In the genomic region with DNA sequence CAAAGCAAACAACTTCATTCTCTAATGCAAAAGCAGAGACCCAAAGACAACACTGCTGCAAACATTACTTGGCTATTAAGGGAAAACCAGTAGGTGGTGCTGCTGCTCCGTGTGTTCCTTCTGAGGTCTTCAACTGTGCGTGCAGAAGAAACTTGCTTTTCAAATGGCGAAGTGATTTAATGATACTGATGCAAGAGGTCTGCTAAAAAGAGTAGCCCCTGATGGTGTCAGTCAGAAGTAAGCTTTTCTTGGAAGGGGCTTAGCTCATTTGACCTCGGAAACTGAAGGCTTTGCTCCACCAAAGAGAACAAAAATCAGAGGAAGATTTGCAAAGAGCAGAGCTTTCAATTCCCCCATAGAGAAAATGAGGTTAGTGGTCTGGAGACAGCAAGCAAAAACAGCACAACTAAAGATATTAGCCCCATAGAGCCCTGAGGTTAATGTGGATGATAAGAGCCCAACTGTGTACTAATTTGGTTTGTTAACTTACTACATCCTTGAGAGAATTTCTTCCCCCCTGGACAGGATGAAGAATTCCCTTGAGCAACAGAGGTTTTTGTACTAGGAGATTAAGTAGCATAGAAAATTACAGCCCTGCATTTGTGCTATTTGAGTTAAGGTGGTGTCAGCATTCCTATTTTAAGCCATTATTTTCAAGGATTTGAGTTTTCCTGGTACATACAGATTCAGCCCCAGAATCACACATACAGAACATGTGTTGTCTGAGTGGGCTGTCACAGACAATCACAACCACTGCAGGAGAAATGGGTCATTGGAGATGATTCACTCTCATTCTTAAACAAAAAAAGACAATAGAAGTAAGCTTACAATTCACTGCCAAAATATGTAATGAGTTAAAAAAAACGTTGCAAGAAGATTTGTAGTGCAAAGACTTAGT, we compare ENCODE assay signal across 8 cellular contexts.
DNase-seq lines count a peak whose midpoint lies in the region; ATAC-seq and TF ChIP-seq lines count a peak whose summit lies in the region.

No MANE protein-coding gene starts in this region.

- no peaks in the 10 kb centered on the region for H3K36me3 Mint-ChIP-seq in activated CD4-positive, alpha-beta T cell treated with anti-CD3 and anti-CD28 coated beads, Interleukin-2, amount 10 ng/mL, durations not matched to agents 7 days and 5 days (ENCODE audit: low read depth)
- H3K36me3 Mint-ChIP-seq in endodermal cell (ENCODE audit: low read depth), result no peaks in the 10 kb centered on the region

- H3K4me3 Mint-ChIP-seq in activated CD4-positive, alpha-beta T cell treated with anti-CD3 and anti-CD28 coated beads, Interleukin-2, amount 10 ng/mL, durations not matched to agents 7 days and 5 days, result no peak overlapping the region
- no peak overlapping the region for H3K4me3 Mint-ChIP-seq in endodermal cell

- TF ChIP-seq POLR2A in testis (IDR thresholded peaks at IDR 0.05), result no peak

- POLR2A ChIA-PET in activated CD4-positive, alpha-beta T cell treated with anti-CD3 and anti-CD28 coated beads, Interleukin-2, amount 10 ng/mL, durations not matched to agents 7 days and 5 days (lab: Charles Lee), result no interaction called here

- H3K27me3 Mint-ChIP-seq in activated CD4-positive, alpha-beta T cell treated with anti-CD3 and anti-CD28 coated beads, Interleukin-2, amount 10 ng/mL, durations not matched to agents 7 days and 5 days, result peaks cover 19% of the 10 kb centered on the region
- H3K27me3 Mint-ChIP-seq in endodermal cell (ENCODE audit: insufficient read depth), result no peaks in the 10 kb centered on the region

- H3K9me3 ChIP-seq in endodermal cell (ENCODE audit: control insufficient read depth, low read length) (no peaks in the 10 kb centered on the region), mucosa of descending colon (no peaks in the 10 kb centered on the region), testis (no peaks in the 10 kb centered on the region)

- H3K4me1 Mint-ChIP-seq in activated CD4-positive, alpha-beta T cell treated with anti-CD3 and anti-CD28 coated beads, Interleukin-2, amount 10 ng/mL, durations not matched to agents 7 days and 5 days, result no peaks in the 10 kb centered on the region
- peaks cover 14% of the 10 kb centered on the region for H3K4me1 Mint-ChIP-seq in endodermal cell

- no peaks in the 10 kb centered on the region for H3K9me3 Mint-ChIP-seq in activated CD4-positive, alpha-beta T cell treated with anti-CD3 and anti-CD28 coated beads, Interleukin-2, amount 10 ng/mL, durations not matched to agents 7 days and 5 days
- no peaks in the 10 kb centered on the region for H3K9me3 Mint-ChIP-seq in endodermal cell

- H3K36me3 ChIP-seq in endodermal cell (ENCODE audit: control insufficient read depth, insufficient read depth, low read length) (no peaks in the 10 kb centered on the region), mucosa of descending colon (ENCODE audit: low read depth) (no peaks in the 10 kb centered on the region), testis (ENCODE audit: low read depth, missing control alignments) (no peaks in the 10 kb centered on the region)

- no peak overlapping the region for H3K9ac ChIP-seq in endodermal cell (ENCODE audit: extremely low read depth, low read length, poor library complexity, severe bottlenecking)

- H3K4me3 ChIP-seq in endodermal cell (ENCODE audit: low read length) (no peak overlapping the region), mucosa of descending colon (no peak overlapping the region), testis (no peak overlapping the region)

- TF ChIP-seq CTCF in AG09319 (IDR thresholded peaks at IDR 0.05; ENCODE audit: low read depth, low read length) (peak; percentile 48), endodermal cell (conservative IDR thresholded peaks at IDR 0.05) (peak; percentile 95), mucosa of descending colon (IDR thresholded peaks at IDR 0.05) (peak; percentile 58), testis (IDR thresholded peaks at IDR 0.05) (peak; percentile 48 to 68 (median 67))

- intact Hi-C loops in mucosa of descending colon (cut with DNase I, micrococcal nuclease) (loop anchor here in 1 of 2 donors (10.0 kb wide), 1 partner anchor 348 kb away; no protein-coding TSS in a partner anchor), testis (cut with DNase I; ENCODE audit: low total_unique reads) (no loop called here)

- no peak overlapping the region for H3K27ac ChIP-seq in endodermal cell (ENCODE audit: low read depth, low read length)
- no peak overlapping the region for H3K27ac ChIP-seq in testis

- H3K27me3 ChIP-seq in endodermal cell (ENCODE audit: control insufficient read depth, insufficient read depth, low read length, poor library complexity, severe bottlenecking), result no peaks in the 10 kb centered on the region
- no peaks in the 10 kb centered on the region for H3K27me3 ChIP-seq in testis

- WGBS in endodermal cell (ENCODE audit: insufficient coverage in 1 of 2, insufficient read length in 1 of 2), 2 experiments, result 9 to 16% methylated on average over 4 to 5 of the region's 5 CpGs
- WGBS in testis, 2 donors, result 24 to 38% methylated on average over 5 of the region's 5 CpGs

- ATAC-seq in GM18502 (IDR thresholded peaks at IDR 0.05; ENCODE audit: poor library complexity, unreplicated experiment) (peak; percentile 84), HG03060 (IDR thresholded peaks at IDR 0.05; ENCODE audit: low read depth, unreplicated experiment) (peak; percentile 63), mucosa of descending colon (peak; percentile 67)

- CTCF ChIA-PET in activated CD4-positive, alpha-beta T cell treated with anti-CD3 and anti-CD28 coated beads, Interleukin-2, amount 10 ng/mL, durations not matched to agents 7 days and 5 days (lab: Charles Lee), result interaction anchor here (1.0 to 1.1 kb wide), 2 partner anchors 9 to 11 kb away, joined by 3 read pairs; no protein-coding TSS in a partner anchor

- DNase-seq in AG09319 (ENCODE audit: extremely low read depth, low read depth) (peak; percentile 5), NCI-H2171 (lab: John Stamatoyannopoulos, UW) (peak; percentile 39), endodermal cell (peak; percentile 90), mucosa of descending colon (peak in 2 of 3 donors; percentile 38 to 80), testis (peak; percentile 78)
- DNase-seq in activated CD4-positive, alpha-beta T cell treated with anti-CD3 and anti-CD28 coated beads, Interleukin-2, amount 10 ng/mL, durations not matched to agents 7 days and 5 days, result peak; percentile 65

- H3K4me1 ChIP-seq in endodermal cell (ENCODE audit: control insufficient read depth, insufficient read depth, low read length) (no peaks in the 10 kb centered on the region), mucosa of descending colon (ENCODE audit: low read depth) (no peaks in the 10 kb centered on the region), testis (no peaks in the 10 kb centered on the region)

- H3K27ac Mint-ChIP-seq in activated CD4-positive, alpha-beta T cell treated with anti-CD3 and anti-CD28 coated beads, Interleukin-2, amount 10 ng/mL, durations not matched to agents 7 days and 5 days, result no peak overlapping the region
- no peak overlapping the region for H3K27ac Mint-ChIP-seq in endodermal cell

Comparison
In these comparisons a context has a peak if more than half of its experiments do, and no peak if none do; other contexts are left out.
1. DNase-seq: peak in every context shown above with its lines; median percentile 90 in endodermal cell; 78 in testis; 65 in activated CD4-positive, alpha-beta T cell treated with anti-CD3 and anti-CD28 coated beads, Interleukin-2, amount 10 ng/mL, durations not matched to agents 7 days and 5 days; 59 in mucosa of descending colon; 39 in NCI-H2171; 5 in AG09319.